ENCODE assay signal across 1 cellular context in genomic region chr7:101352920-101353308, GRCh38.
TF ChIP-seq lines count a peak whose summit lies in the region.

No MANE protein-coding gene starts in this region.

TF ChIP-seq in HepG2, 621 proteins besides CTCF, POLR2A, EP300 and RAD21:
- TF ChIP-seq ZNF362 (CRISPR knock-in tag; IDR thresholded peaks at IDR 0.05; ENCODE audit: borderline replicate concordance) (0 out of 2 replicates have a peak, but pooled peaks have one; percentile 3), JARID2 (CRISPR knock-in tag; IDR thresholded peaks at IDR 0.05; ENCODE audit: insufficient replicate concordance) (no peak)
